In the genomic region with DNA sequence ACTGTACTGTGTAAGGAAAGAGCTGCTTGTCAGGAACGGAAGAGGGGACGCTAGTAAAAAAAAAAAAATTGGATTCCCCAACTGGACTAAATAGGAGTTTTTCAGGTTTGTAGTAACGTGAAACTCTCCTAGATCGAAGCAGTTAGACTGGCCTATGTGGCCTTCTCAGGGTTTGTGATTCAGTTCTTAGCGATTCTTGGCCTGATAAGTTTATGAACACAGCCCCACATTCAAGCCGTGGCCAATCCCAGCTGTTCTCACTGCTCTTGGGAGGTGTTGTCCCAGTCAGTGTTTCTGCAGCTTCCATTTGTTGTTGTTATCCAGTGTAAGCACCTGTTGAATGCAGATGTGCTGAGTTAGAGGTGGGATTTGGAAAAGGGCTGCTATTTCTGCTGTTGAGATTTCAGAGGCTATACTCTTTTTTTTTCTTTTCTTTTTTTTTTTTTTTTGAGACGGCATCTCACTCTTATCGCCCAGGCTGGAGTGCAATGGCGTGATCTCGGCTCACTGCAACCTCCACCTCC, we compare ENCODE assay signal across 1 cellular context.
TF ChIP-seq lines count a peak whose summit lies in the region.

No MANE protein-coding gene starts in this region.

TF ChIP-seq in IMR-90, 13 proteins besides CTCF, POLR2A, EP300 and RAD21:
- TF ChIP-seq SMC3 (IDR thresholded peaks at IDR 0.05; ENCODE audit: low read depth, low read length), result no peak
- TF ChIP-seq NFE2L2 (IDR thresholded peaks at IDR 0.05; ENCODE audit: low read depth, low read length), result no peak
- no peak for TF ChIP-seq BHLHE40 (IDR thresholded peaks at IDR 0.05; ENCODE audit: low read depth, low read length)
- no peak for TF ChIP-seq CHD1 (IDR thresholded peaks at IDR 0.05; ENCODE audit: low read depth, low read length)
- no peak for TF ChIP-seq ELK1 (IDR thresholded peaks at IDR 0.05; ENCODE audit: borderline replicate concordance, low read depth, low read length)
- TF ChIP-seq MAZ (IDR thresholded peaks at IDR 0.05; ENCODE audit: borderline replicate concordance, low read depth, low read length), result no peak
- TF ChIP-seq RCOR1 (IDR thresholded peaks at IDR 0.05; ENCODE audit: insufficient replicate concordance, low read length), result no peak
- TF ChIP-seq FOS (IDR thresholded peaks at IDR 0.05; ENCODE audit: low read depth, low read length), result no peak
- no peak for TF ChIP-seq MAFK (IDR thresholded peaks at IDR 0.05; ENCODE audit: low read depth, low read length)
- TF ChIP-seq CEBPB (IDR thresholded peaks at IDR 0.05; ENCODE audit: low read depth, low read length), result no peak
- no peak for TF ChIP-seq USF2 (IDR thresholded peaks at IDR 0.05; ENCODE audit: low read depth, low read length)
- no peak for TF ChIP-seq MXI1 (IDR thresholded peaks at IDR 0.05; ENCODE audit: borderline replicate concordance, low read depth, low read length)
- TF ChIP-seq RFX5 (IDR thresholded peaks at IDR 0.05; ENCODE audit: low read depth, low read length), result no peak
